15 cellular contexts compared by ENCODE assay signal in genomic region chr16:27110524-27110896, GRCh38. TPM values are rescaled to one million over a fixed set of nuclear protein-coding genes. Genes with fewer than 3 reads are reported as not detected.
DNase-seq lines count a peak whose midpoint lies in the region; ATAC-seq and TF ChIP-seq lines count a peak whose summit lies in the region.
"Had no signal": no experiment of that assay in that cellular context is flagged by ENCODE, and none has a peak within 500 bp of the region (broad histone marks: within the 10 kb centered on the region; RNA-seq: fewer than 3 reads in every experiment).

No MANE protein-coding gene starts in this region.

- intact Hi-C loops in transverse colon (cut with DNase I; ENCODE audit: low total_unique reads): no loop called here

- H4K8ac ChIP-seq in mesenchymal stem cell (ENCODE audit: low read length): peak overlapping the region; percentile 95

- no peaks in the 10 kb centered on the region for H3K79me1 ChIP-seq in mesenchymal stem cell (replicated peaks; ENCODE audit: low read length, poor library complexity, severe bottlenecking)

- peak overlapping the region; percentile 73 for H3K9ac ChIP-seq in mesenchymal stem cell (ENCODE audit: low read length)

- no peak overlapping the region for H3K27ac ChIP-seq in mesenchymal stem cell (ENCODE audit: low read length, poor library complexity, severe bottlenecking)
- peak overlapping the region; percentile 70 to 83 (median 78) for H3K27ac ChIP-seq in transverse colon
- H3K27ac ChIP-seq: HL-60 had no signal

- peak overlapping the region; percentile 97 for H2BK15ac ChIP-seq in mesenchymal stem cell (ENCODE audit: low read depth, poor library complexity, severe bottlenecking)

- TF ChIP-seq EP300 in transverse colon (IDR thresholded peaks at IDR 0.05; ENCODE audit: low read depth): no peak

- no peak overlapping the region for H2AK5ac ChIP-seq in mesenchymal stem cell (ENCODE audit: low read length, severe bottlenecking)

- no peaks in the 10 kb centered on the region for H3K36me3 ChIP-seq in mesenchymal stem cell (ENCODE audit: control insufficient read depth in 1 of 2, insufficient read depth in 2 of 2, low read depth in 1 of 2, low read length in 2 of 2)
- no peaks in the 10 kb centered on the region for H3K36me3 ChIP-seq in transverse colon

- no peak overlapping the region for H2BK5ac ChIP-seq in mesenchymal stem cell (ENCODE audit: low read depth, low read length, poor library complexity, severe bottlenecking)

- TF ChIP-seq POLR2A in transverse colon (IDR thresholded peaks at IDR 0.05): no peak

- H3K4me3 ChIP-seq in mesenchymal stem cell (ENCODE audit: insufficient read depth in 1 of 2, low read depth in 1 of 2, low read length in 2 of 2) (peak overlapping the region in 1 of 2 experiments; percentile 68), transverse colon (peak overlapping the region in 2 of 4 donors; percentile 17 to 39)

- no peak overlapping the region for H2BK120ac ChIP-seq in mesenchymal stem cell (ENCODE audit: low read depth, low read length)

- 59% methylated on average over 4 of the region's 7 CpGs for WGBS in mesenchymal stem cell
- WGBS in transverse colon (ENCODE audit: low coverage in 1 of 2), 2 donors: 50% methylated on average over 7 of the region's 7 CpGs; no CpG with 5 or more reads in 1 of the 2 donors

- H3K23ac ChIP-seq in mesenchymal stem cell (ENCODE audit: low read length in 2 of 2): peak overlapping the region in 1 of 2 experiments; percentile 49

- no peak for TF ChIP-seq CTCF in transverse colon (IDR thresholded peaks at IDR 0.05)

- H3K4me1 ChIP-seq in mesenchymal stem cell (ENCODE audit: control insufficient read depth, insufficient read depth, low read depth, low read length) (peaks cover 5% of the 10 kb centered on the region), transverse colon (peaks cover 5 to 25% (median 9%) of the 10 kb centered on the region in 4 donors)

- no peak overlapping the region for H3K14ac ChIP-seq in mesenchymal stem cell (ENCODE audit: low read length in 2 of 2)

- no peak overlapping the region for H3K4ac ChIP-seq in mesenchymal stem cell (ENCODE audit: low read depth in 1 of 2, low read length in 2 of 2)

- H3K9me3 ChIP-seq in mesenchymal stem cell (ENCODE audit: control insufficient read depth, low read length) (no peaks in the 10 kb centered on the region), transverse colon (no peaks in the 10 kb centered on the region)

- H3K18ac ChIP-seq in mesenchymal stem cell (ENCODE audit: low read depth in 1 of 2, low read length in 2 of 2): peak overlapping the region; percentile 67 to 77

- peaks cover 5 to 18% of the 10 kb centered on the region in 2 experiments for H3K27me3 ChIP-seq in mesenchymal stem cell (ENCODE audit: control insufficient read depth in 1 of 2, insufficient read depth in 1 of 2, low read length in 2 of 2)
- no peaks in the 10 kb centered on the region for H3K27me3 ChIP-seq in transverse colon

- peak overlapping the region; percentile 68 for H4K91ac ChIP-seq in mesenchymal stem cell (ENCODE audit: low read length)

- no peak overlapping the region for H2BK12ac ChIP-seq in mesenchymal stem cell (ENCODE audit: low read length in 2 of 2)

- no peak for ATAC-seq in HG03378 (IDR thresholded peaks at IDR 0.05; ENCODE audit: unreplicated experiment)

- H3K4me2 ChIP-seq in mesenchymal stem cell (ENCODE audit: low read length, poor library complexity, severe bottlenecking): peak overlapping the region; percentile 78

- in situ Hi-C loops in transverse colon (cut with MboI; ENCODE audit: low pct_ligation_motif_present in 1 of 4, low pct_unique_long_range_greater_than_20kb in 1 of 4, low sequenced_read_pairs in 3 of 4): loop anchor here in 3 of 4 donors (25.0 kb wide), 1 partner anchor 1273 kb away; no protein-coding TSS in a partner anchor

- peak; percentile 54 for DNase-seq in activated effector memory CD4-positive, alpha-beta T cell treated with anti-CD3 and anti-CD28 coated beads, Interleukin-2, amount 50 U/mL, for 16 hours
- no peak for DNase-seq in activated effector memory CD4-positive, alpha-beta T cell treated with Interleukin-2 at 50 U/mL for 16 hours
- DNase-seq in RPMI7951 (ENCODE audit: low read depth) (peak; percentile 22), mesenchymal stem cell (peak; percentile 2), transverse colon (no peak), NCI-H1694 (lab: John Stamatoyannopoulos, UW) (no peak), middle frontal gyrus (ENCODE audit: extremely low spot score, low spot score) (no peak)
- DNase-seq: activated CD4-positive, alpha-beta T cell treated with anti-CD3 and anti-CD28 coated beads, Interleukin-2, amount 10 ng/mL, durations not matched to agents 7 days and 5 days; T-helper 2 cell; trophoblast cell had no signal

- H2AFZ ChIP-seq in mesenchymal stem cell (ENCODE audit: low read depth, low read length): peak overlapping the region; percentile 54

RNA-seq across cellular contexts. Expression of gene C16orf82, which starts 43.8 kb away (rescaled TPM):
- not detected in 2 replicates for total RNA-seq in RPMI7951 (2014; rRNA removed; shearing (Covaris generic))
- not detected for polyA plus RNA-seq in mesenchymal stem cell (2013, experiment 1 of 2)
- polyA plus RNA-seq in mesenchymal stem cell (2013, experiment 2 of 2): not detected
- total RNA-seq in transverse colon: not detected
- total RNA-seq: activated CD4-positive, alpha-beta T cell treated with anti-CD3 and anti-CD28 coated beads, Interleukin-2, amount 10 ng/mL, durations not matched to agents 7 days and 5 days; glomerular endothelial cell; left colon; OCI-LY7 had no signal

Comparison
In these comparisons a context has a peak if more than half of its experiments do, and no peak if none do; other contexts are left out.
1. DNase-seq: peak in activated effector memory CD4-positive, alpha-beta T cell treated with anti-CD3 and anti-CD28 coated beads, Interleukin-2, amount 50 U/mL, for 16 hours (single experiment), RPMI7951 (single experiment) and mesenchymal stem cell (single experiment); none in activated effector memory CD4-positive, alpha-beta T cell treated with Interleukin-2 at 50 U/mL for 16 hours (single experiment), transverse colon (single experiment), NCI-H1694 (single experiment) and middle frontal gyrus (single experiment).